8 cellular contexts compared by ENCODE assay signal in the genomic region with DNA sequence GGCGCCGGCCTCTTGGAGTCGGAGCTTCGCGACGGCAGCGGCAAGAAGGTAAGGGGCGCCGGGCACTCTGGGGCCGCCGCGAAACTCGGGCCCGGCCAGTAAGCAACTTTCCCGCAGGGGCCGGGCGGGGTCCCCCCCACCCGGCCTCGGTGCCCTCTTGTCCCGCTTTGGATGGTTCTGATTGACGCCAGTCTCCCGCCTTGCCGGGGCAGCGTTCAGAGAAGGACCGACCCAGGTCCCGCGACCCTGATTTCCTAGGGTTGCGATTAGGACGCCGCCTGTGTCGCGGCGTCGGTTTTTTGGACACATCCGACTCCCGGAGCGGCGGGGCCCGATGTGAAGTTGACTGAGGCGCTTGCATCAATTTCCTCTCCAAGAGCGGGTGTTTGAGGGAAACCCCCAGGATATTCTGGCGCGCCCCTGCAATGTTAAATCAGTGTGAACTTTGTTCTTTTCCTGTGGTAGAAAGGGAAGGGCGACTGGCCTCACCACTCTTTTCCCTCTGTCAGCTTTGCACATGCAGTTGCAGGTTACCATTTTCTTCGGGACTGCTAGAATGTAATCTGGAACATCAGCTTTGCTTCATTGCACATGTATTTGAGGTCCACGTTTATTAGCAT. TPM values are rescaled to one million over a fixed set of nuclear protein-coding genes. Genes with fewer than 3 reads are reported as not detected.
DNase-seq lines count a peak whose midpoint lies in the region; ATAC-seq and TF ChIP-seq lines count a peak whose summit lies in the region.

No MANE protein-coding gene starts in this region.

- peaks cover 0 to 5% of the 10 kb centered on the region in 2 donors for H3K36me3 Mint-ChIP-seq in CD14-positive monocyte
- H3K36me3 Mint-ChIP-seq in activated CD4-positive, alpha-beta memory T cell treated with anti-CD3 and anti-CD28 coated beads, Interleukin-2, amount 10 ng/mL, durations not matched to agents 7 days and 5 days (ENCODE audit: low read depth) = peaks cover 5% of the 10 kb centered on the region

- H3K27me3 ChIP-seq in effector memory CD4-positive, alpha-beta T cell (replicated peaks; ENCODE audit: control insufficient read depth, insufficient read depth, low read length, poor library complexity, severe bottlenecking) = no peaks in the 10 kb centered on the region

- DNase-seq in CD14-positive monocyte (ENCODE audit: low spot score) = peak; percentile 50
- peak; percentile 42 for DNase-seq in HK-2 (ENCODE audit: unreplicated experiment)
- peak; percentile 61 for DNase-seq in activated CD4-positive, alpha-beta memory T cell treated with anti-CD3 and anti-CD28 coated beads, Interleukin-2, amount 10 ng/mL, durations not matched to agents 7 days and 5 days
- DNase-seq in effector memory CD4-positive, alpha-beta T cell = peak; percentile 46 to 54 (median 47)
- DNase-seq in mucosa of gallbladder (ENCODE audit: low spot score) = peak; percentile 36
- DNase-seq in stimulated activated CD8-positive, alpha-beta memory T cell treated with anti-CD3 and anti-CD28 coated beads, Interleukin-7, amount 100 ng/mL, for 48 hours (ENCODE audit: extremely low read depth in 1 of 2, low read depth in 1 of 2) = peak; percentile 21 to 40

- H3K4me3 ChIP-seq in effector memory CD4-positive, alpha-beta T cell (ENCODE audit: insufficient read depth, low read depth, low read length, poor library complexity, severe bottlenecking) = peak overlapping the region; percentile 85

- H3K36me3 ChIP-seq in effector memory CD4-positive, alpha-beta T cell (ENCODE audit: control insufficient read depth, insufficient read depth, low read length) = no peaks in the 10 kb centered on the region

- intact Hi-C loops in CD14-positive monocyte (cut with micrococcal nuclease) = loop anchor here in 1 of 2 donors (5.0 to 10.0 kb wide), 2 partner anchors 60 to 268 kb away; partner anchors contain the start of gene SEC11A

- H3K9me3 ChIP-seq in effector memory CD4-positive, alpha-beta T cell (ENCODE audit: control insufficient read depth, low read length) = no peaks in the 10 kb centered on the region

- no peaks in the 10 kb centered on the region for H3K9me3 Mint-ChIP-seq in CD14-positive monocyte
- H3K9me3 Mint-ChIP-seq in activated CD4-positive, alpha-beta memory T cell treated with anti-CD3 and anti-CD28 coated beads, Interleukin-2, amount 10 ng/mL, durations not matched to agents 7 days and 5 days = no peaks in the 10 kb centered on the region

- CTCF ChIA-PET in activated CD4-positive, alpha-beta memory T cell treated with anti-CD3 and anti-CD28 coated beads, Interleukin-2, amount 10 ng/mL, durations not matched to agents 7 days and 5 days (lab: Charles Lee) = interaction anchor here (1.2 kb wide), 1 partner anchor 45 kb away, joined by 3 read pairs; no protein-coding TSS in a partner anchor

- peak overlapping the region; percentile 93 for H3K27ac ChIP-seq in effector memory CD4-positive, alpha-beta T cell (ENCODE audit: insufficient read depth, low read length, poor library complexity, severe bottlenecking)

- POLR2A ChIA-PET in activated CD4-positive, alpha-beta memory T cell treated with anti-CD3 and anti-CD28 coated beads, Interleukin-2, amount 10 ng/mL, durations not matched to agents 7 days and 5 days (lab: Charles Lee) = interaction anchor here (0.6 to 2.4 kb wide), 3 partner anchors 10 to 107 kb away, joined by 3 to 12 read pairs (median 4); no protein-coding TSS in a partner anchor

- ATAC-seq in GM18520 (IDR thresholded peaks at IDR 0.05; ENCODE audit: unreplicated experiment) (no peak), GM19395 (IDR thresholded peaks at IDR 0.05; ENCODE audit: unreplicated experiment) (no peak)

- H3K4me1 Mint-ChIP-seq in CD14-positive monocyte = peaks cover 43% of the 10 kb centered on the region
- peaks cover 57% of the 10 kb centered on the region for H3K4me1 Mint-ChIP-seq in activated CD4-positive, alpha-beta memory T cell treated with anti-CD3 and anti-CD28 coated beads, Interleukin-2, amount 10 ng/mL, durations not matched to agents 7 days and 5 days

- H3K4me3 Mint-ChIP-seq in CD14-positive monocyte = peak overlapping the region; percentile 97 to 99
- peak overlapping the region; percentile 96 for H3K4me3 Mint-ChIP-seq in activated CD4-positive, alpha-beta memory T cell treated with anti-CD3 and anti-CD28 coated beads, Interleukin-2, amount 10 ng/mL, durations not matched to agents 7 days and 5 days

- peaks cover 9% of the 10 kb centered on the region for H3K4me1 ChIP-seq in effector memory CD4-positive, alpha-beta T cell (ENCODE audit: control insufficient read depth, insufficient read depth, low read length, poor library complexity, severe bottlenecking)

- H3K27me3 Mint-ChIP-seq in CD14-positive monocyte (ENCODE audit: low read depth in 3 of 3) = peaks cover 14 to 24% (median 15%) of the 10 kb centered on the region in 3 donors
- peaks cover 5% of the 10 kb centered on the region for H3K27me3 Mint-ChIP-seq in activated CD4-positive, alpha-beta memory T cell treated with anti-CD3 and anti-CD28 coated beads, Interleukin-2, amount 10 ng/mL, durations not matched to agents 7 days and 5 days

- no peak for TF ChIP-seq CTCF in CD14-positive monocyte (IDR thresholded peaks at IDR 0.05)

- H3K27ac Mint-ChIP-seq in CD14-positive monocyte = peak overlapping the region; percentile 79 to 95 (median 89)
- H3K27ac Mint-ChIP-seq in activated CD4-positive, alpha-beta memory T cell treated with anti-CD3 and anti-CD28 coated beads, Interleukin-2, amount 10 ng/mL, durations not matched to agents 7 days and 5 days = peak overlapping the region; percentile 89

RNA-seq across cellular contexts. Expression of gene PDE8A, which starts 0.8 kb away (rescaled TPM):
- 1 to 10 TPM; 2.8 to 4.9 TPM for polyA plus RNA-seq in CD14-positive monocyte
- total RNA-seq in activated CD4-positive, alpha-beta memory T cell treated with anti-CD3 and anti-CD28 coated beads, Interleukin-2, amount 10 ng/mL, durations not matched to agents 7 days and 5 days = 10 to 100 TPM; 24.4 to 25.1 TPM
- 80.0 TPM for total RNA-seq in mucosa of gallbladder
